8 cellular contexts compared by ENCODE assay signal in genomic region chr2:97996679-97997078, GRCh38. TPM values are rescaled to one million over a fixed set of nuclear protein-coding genes. Genes with fewer than 3 reads are reported as not detected.
DNase-seq lines count a peak whose midpoint lies in the region; ATAC-seq and TF ChIP-seq lines count a peak whose summit lies in the region.

No MANE protein-coding gene starts in this region.

- peaks cover 14 to 33% (median 31%) of the 10 kb centered on the region in 7 donors for H3K4me1 Mint-ChIP-seq in naive thymus-derived CD4-positive, alpha-beta T cell

- no peak for TF ChIP-seq CTCF in AG10803 (conservative IDR thresholded peaks at IDR 0.05; ENCODE audit: low read length)
- no peak for TF ChIP-seq CTCF in LNCaP clone FGC (IDR thresholded peaks at IDR 0.05; ENCODE audit: control insufficient read depth, extremely low read depth, insufficient read depth)
- no peak for TF ChIP-seq CTCF in coronary artery (IDR thresholded peaks at IDR 0.05)

- CTCF ChIA-PET in naive thymus-derived CD4-positive, alpha-beta T cell (lab: Charles Lee): no interaction called here

- no peak for ATAC-seq in naive thymus-derived CD4-positive, alpha-beta T cell
- no peak for ATAC-seq in GM19324 (IDR thresholded peaks at IDR 0.05; ENCODE audit: low FRiP score, unreplicated experiment)

- H3K4me3 ChIP-seq in AG10803 (ENCODE audit: low read length) (peak overlapping the region; percentile 88), LNCaP clone FGC (ENCODE audit: low read depth, low read length) (peak overlapping the region; percentile 86), coronary artery (peak overlapping the region; percentile 91)
- H3K4me3 ChIP-seq in naive thymus-derived CD4-positive, alpha-beta T cell (ENCODE audit: low read length): peak overlapping the region; percentile 90

- H3K9me3 Mint-ChIP-seq in naive thymus-derived CD4-positive, alpha-beta T cell: no peaks in the 10 kb centered on the region

- intact Hi-C loops in naive thymus-derived CD4-positive, alpha-beta T cell (cut with micrococcal nuclease): loop anchor here (1.0 to 10.0 kb wide), 11 partner anchors 90 to 1232 kb away; partner anchors contain the start of genes ACTR1B (in 1 of the 2), C2orf15 (in 1 of the 2), CNNM4 (in 1 of the 2) and COX5B (in 1 of the 2)

- POLR2A ChIA-PET in naive thymus-derived CD4-positive, alpha-beta T cell (lab: Charles Lee): no interaction called here

- no peaks in the 10 kb centered on the region for H3K9me3 ChIP-seq in naive thymus-derived CD4-positive, alpha-beta T cell (ENCODE audit: control insufficient read depth in 2 of 3, low read length in 3 of 3)

- DNase-seq in AG10803 (ENCODE audit: low read depth) (no peak), LNCaP clone FGC (ENCODE audit: low read depth) (no peak), coronary artery (ENCODE audit: low spot score) (no peak), activated gamma-delta T cell (lab: John Stamatoyannopoulos, UW) (no peak), NCI-H2227 (lab: John Stamatoyannopoulos, UW; ENCODE audit: unreplicated experiment) (no peak)
- no peak for DNase-seq in naive thymus-derived CD4-positive, alpha-beta T cell
- no peak for DNase-seq in stimulated activated CD4-positive, alpha-beta T cell treated with anti-CD3 and anti-CD28 coated beads, Interleukin-15, amount 100 ng/mL, for 24 hours

- no peaks in the 10 kb centered on the region for H3K27me3 ChIP-seq in naive thymus-derived CD4-positive, alpha-beta T cell (ENCODE audit: control insufficient read depth in 2 of 2, insufficient read depth in 2 of 2, low read length in 2 of 2)

- peaks cover 0 to 2% (median 0%) of the 10 kb centered on the region in 5 donors for H3K36me3 Mint-ChIP-seq in naive thymus-derived CD4-positive, alpha-beta T cell

- H3K4me1 ChIP-seq in naive thymus-derived CD4-positive, alpha-beta T cell (ENCODE audit: control insufficient read depth in 2 of 2, insufficient read depth in 2 of 2, low read length in 2 of 2): peaks cover 14 to 17% of the 10 kb centered on the region in 2 donors

- peak overlapping the region in 1 of 2 donors; percentile 98 for H3K27ac ChIP-seq in coronary artery
- H3K27ac ChIP-seq in naive thymus-derived CD4-positive, alpha-beta T cell (ENCODE audit: low read depth, low read length): peak overlapping the region; percentile 96

- peak overlapping the region; percentile 85 to 94 (median 88) for H3K4me3 Mint-ChIP-seq in naive thymus-derived CD4-positive, alpha-beta T cell

- H3K27ac Mint-ChIP-seq in naive thymus-derived CD4-positive, alpha-beta T cell: peak overlapping the region; percentile 34 to 93 (median 86)

- peaks cover 0 to 5% (median 0%) of the 10 kb centered on the region in 3 experiments for H3K36me3 ChIP-seq in naive thymus-derived CD4-positive, alpha-beta T cell (ENCODE audit: control insufficient read depth in 2 of 3, insufficient read depth in 3 of 3, low read length in 3 of 3)

- H3K27me3 Mint-ChIP-seq in naive thymus-derived CD4-positive, alpha-beta T cell: peaks cover 0 to 6% (median 0%) of the 10 kb centered on the region in 5 donors

RNA-seq across cellular contexts. Expression of gene TMEM131, which starts 0.9 kb away (rescaled TPM):
- 10 to 100 TPM; 39.7 to 46.4 (median 43.6) TPM for total RNA-seq in naive thymus-derived CD4-positive, alpha-beta T cell
- polyA plus RNA-seq in naive thymus-derived CD4-positive, alpha-beta T cell: 10 to 100 TPM; 10.6 to 12.0 TPM
